ENCODE assay signal across 10 cellular contexts in the genomic region with DNA sequence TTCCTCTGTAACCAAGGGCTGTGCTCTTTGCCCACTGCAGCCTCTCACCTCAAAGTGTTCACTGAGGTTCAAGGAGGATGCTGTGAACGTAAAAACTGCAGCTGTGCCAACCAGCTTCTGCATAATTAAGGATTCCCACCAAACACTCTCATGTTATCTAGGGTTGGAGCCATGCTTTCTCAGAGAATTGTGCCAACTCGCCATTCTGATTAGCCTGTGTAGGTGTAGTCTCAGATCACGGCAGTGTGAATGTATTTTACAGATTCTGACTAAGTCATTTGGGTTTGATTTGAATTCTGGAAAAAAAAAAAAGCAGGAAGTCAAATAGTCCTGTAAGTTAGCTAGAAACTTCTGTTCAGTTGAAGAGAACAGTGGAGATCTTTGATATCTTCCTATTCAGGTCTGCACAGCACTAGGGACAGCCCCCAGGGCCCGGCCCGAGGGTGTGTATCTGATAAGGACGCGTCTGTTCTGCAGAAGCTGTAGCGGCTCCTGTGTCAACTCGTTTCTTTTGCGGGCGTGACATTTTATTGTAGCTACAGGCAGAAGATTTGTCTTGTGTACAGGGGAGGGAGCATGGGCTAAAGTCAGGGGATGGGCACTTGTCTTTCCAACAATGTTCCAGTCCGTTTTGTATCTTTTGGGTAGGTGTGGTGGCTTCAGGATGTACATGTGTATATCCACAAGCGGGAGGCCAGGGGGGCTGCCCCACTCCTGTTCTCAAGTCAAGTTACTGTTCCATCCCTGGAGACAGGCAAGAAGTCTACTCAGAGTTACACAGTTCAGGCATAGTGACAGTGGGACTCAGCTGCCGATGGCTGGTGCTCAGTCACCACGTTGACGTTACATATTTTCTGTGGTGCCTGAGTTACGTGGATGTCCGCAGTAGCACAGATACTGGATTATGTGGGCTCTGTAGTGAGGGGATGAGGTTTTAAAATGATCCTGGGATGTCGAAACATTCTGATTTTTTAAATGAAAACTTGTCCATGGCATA. TPM values are rescaled to one million over a fixed set of nuclear protein-coding genes. Genes with fewer than 3 reads are reported as not detected.
DNase-seq lines count a peak whose midpoint lies in the region; ATAC-seq and TF ChIP-seq lines count a peak whose summit lies in the region.
"Had no signal": no experiment of that assay in that cellular context is flagged by ENCODE, and none has a peak within 500 bp of the region (broad histone marks: within the 10 kb centered on the region; RNA-seq: fewer than 3 reads in every experiment).

No MANE protein-coding gene starts in this region.

- peaks cover 0 to 11% (median 5%) of the 10 kb centered on the region in 3 donors for H3K27me3 ChIP-seq in gastrocnemius medialis

- ATAC-seq in activated CD8-positive, alpha-beta T cell treated with anti-CD3 and anti-CD28 coated beads for 36 hours = peak; percentile 58
- no peak for ATAC-seq in effector memory CD8-positive, alpha-beta T cell (replicated peaks)
- no peak for ATAC-seq in gastrocnemius medialis
- ATAC-seq in GM21423 (IDR thresholded peaks at IDR 0.05; ENCODE audit: unreplicated experiment) = no peak

- DNase-seq in activated effector memory CD4-positive, alpha-beta T cell treated with anti-CD3 and anti-CD28 coated beads, Interleukin-2, amount 50 U/mL, for 16 hours = peak; percentile 83
- no peak for DNase-seq in activated effector memory CD4-positive, alpha-beta T cell treated with Interleukin-2 at 50 U/mL for 16 hours
- peak; percentile 82 for DNase-seq in activated CD8-positive, alpha-beta T cell treated with anti-CD3 and anti-CD28 coated beads for 36 hours
- DNase-seq in effector memory CD8-positive, alpha-beta T cell = no peak
- DNase-seq in ureter (ENCODE audit: low spot score) = peak; percentile 39
- DNase-seq in gastrocnemius medialis = no peak
- no peak for DNase-seq in NCI-H748 treated with DMSO at 0.1 percent for 48 hours (lab: John Stamatoyannopoulos, UW)
- DNase-seq: DMS53, NCI-H1694 treated with DMSO at 0.1 percent for 48 hours had no signal

- no peaks in the 10 kb centered on the region for H3K9me3 Mint-ChIP-seq in activated CD8-positive, alpha-beta T cell treated with anti-CD3 and anti-CD28 coated beads for 36 hours
- H3K9me3 Mint-ChIP-seq in effector memory CD8-positive, alpha-beta T cell = no peaks in the 10 kb centered on the region

- POLR2A ChIA-PET in activated CD8-positive, alpha-beta T cell treated with anti-CD3 and anti-CD28 coated beads for 36 hours (lab: Charles Lee) = interaction anchor here (0.6 to 34.4 kb wide), 38 partner anchors 3 to 406 kb away, joined by 3 to 888 read pairs (median 4); a partner anchor contains a TSS

- H3K4me3 Mint-ChIP-seq in activated CD8-positive, alpha-beta T cell treated with anti-CD3 and anti-CD28 coated beads for 36 hours = peak overlapping the region; percentile 70
- peak overlapping the region in 1 of 2 donors; percentile 29 for H3K4me3 Mint-ChIP-seq in effector memory CD8-positive, alpha-beta T cell

- no peaks in the 10 kb centered on the region for H3K9me3 ChIP-seq in gastrocnemius medialis

- TF ChIP-seq CTCF in activated CD8-positive, alpha-beta T cell treated with anti-CD3 and anti-CD28 coated beads for 36 hours (IDR thresholded peaks at IDR 0.05) = no peak
- TF ChIP-seq CTCF in gastrocnemius medialis (IDR thresholded peaks at IDR 0.05 in 4 of 5, conservative IDR thresholded peaks at IDR 0.05 in 1 of 5) = no peak

- CTCF ChIA-PET in activated CD8-positive, alpha-beta T cell treated with anti-CD3 and anti-CD28 coated beads for 36 hours (lab: Charles Lee) = interaction anchor here (0.9 to 2.8 kb wide), 14 partner anchors 9 to 224 kb away, joined by 3 to 10 read pairs (median 4); a partner anchor contains a TSS

- peak overlapping the region; percentile 90 for H3K27ac Mint-ChIP-seq in activated CD8-positive, alpha-beta T cell treated with anti-CD3 and anti-CD28 coated beads for 36 hours
- H3K27ac Mint-ChIP-seq in effector memory CD8-positive, alpha-beta T cell = peak overlapping the region; percentile 77 to 85

- H3K36me3 Mint-ChIP-seq in activated CD8-positive, alpha-beta T cell treated with anti-CD3 and anti-CD28 coated beads for 36 hours (ENCODE audit: low read depth) = peaks cover 93% of the 10 kb centered on the region
- H3K36me3 Mint-ChIP-seq in effector memory CD8-positive, alpha-beta T cell (ENCODE audit: insufficient read depth) = peaks cover 55% of the 10 kb centered on the region

- no peak for TF ChIP-seq POLR2A in gastrocnemius medialis (IDR thresholded peaks at IDR 0.05)

- intact Hi-C loops in activated CD8-positive, alpha-beta T cell treated with anti-CD3 and anti-CD28 coated beads for 36 hours (cut with micrococcal nuclease) = loop anchor here (5.0 kb wide), 3 partner anchors 43 to 103 kb away; no protein-coding TSS in a partner anchor
- intact Hi-C loops in gastrocnemius medialis (cut with DNase I; ENCODE audit: low total_unique reads) = no loop called here

- no peak overlapping the region for H3K4me3 ChIP-seq in gastrocnemius medialis

- H3K36me3 ChIP-seq in gastrocnemius medialis = no peaks in the 10 kb centered on the region

- H3K27me3 Mint-ChIP-seq in activated CD8-positive, alpha-beta T cell treated with anti-CD3 and anti-CD28 coated beads for 36 hours = no peaks in the 10 kb centered on the region
- H3K27me3 Mint-ChIP-seq in effector memory CD8-positive, alpha-beta T cell = peaks cover 0 to 24% of the 10 kb centered on the region in 2 donors

- H3K27ac ChIP-seq in gastrocnemius medialis = no peak overlapping the region

- in situ Hi-C loops in gastrocnemius medialis (cut with MboI; ENCODE audit: low sequenced_read_pairs in 4 of 4) = no loop called here

- H3K4me1 Mint-ChIP-seq in activated CD8-positive, alpha-beta T cell treated with anti-CD3 and anti-CD28 coated beads for 36 hours (ENCODE audit: low read depth) = peaks cover 87% of the 10 kb centered on the region
- peaks cover 8 to 27% of the 10 kb centered on the region in 2 donors for H3K4me1 Mint-ChIP-seq in effector memory CD8-positive, alpha-beta T cell (ENCODE audit: low read depth in 2 of 2)

- no peaks in the 10 kb centered on the region for H3K4me1 ChIP-seq in gastrocnemius medialis

RNA-seq across cellular contexts. Expression of a gene that starts 12.4 kb away (rescaled TPM):
- total RNA-seq in activated CD8-positive, alpha-beta T cell treated with anti-CD3 and anti-CD28 coated beads for 36 hours = 100 to 1,000 TPM; 409 to 439 TPM
- 12.1 TPM for total RNA-seq in ureter
- under 1 TPM in 3 of 4 donors, not detected in 1; 0.26 to 0.56 (median 0.31) TPM for total RNA-seq in gastrocnemius medialis

Comparison
In these comparisons a context has a peak if more than half of its experiments do, and no peak if none do; other contexts are left out.
1. DNase-seq: peak in activated effector memory CD4-positive, alpha-beta T cell treated with anti-CD3 and anti-CD28 coated beads, Interleukin-2, amount 50 U/mL, for 16 hours (single experiment), activated CD8-positive, alpha-beta T cell treated with anti-CD3 and anti-CD28 coated beads for 36 hours (single experiment) and ureter (single experiment); none in activated effector memory CD4-positive, alpha-beta T cell treated with Interleukin-2 at 50 U/mL for 16 hours (single experiment), effector memory CD8-positive, alpha-beta T cell (0 of 3), gastrocnemius medialis (0 of 2) and NCI-H748 treated with DMSO at 0.1 percent for 48 hours (single experiment).
2. RNA of a gene that starts 12.4 kb away (total RNA-seq): 409 to 439 TPM in activated CD8-positive, alpha-beta T cell treated with anti-CD3 and anti-CD28 coated beads for 36 hours; 12.1 TPM in ureter (single experiment) and 0.26 to 0.56 TPM in gastrocnemius medialis; every median in the first group is over 10 times any median in the second.